8 cellular contexts compared by ENCODE assay signal in the genomic region with DNA sequence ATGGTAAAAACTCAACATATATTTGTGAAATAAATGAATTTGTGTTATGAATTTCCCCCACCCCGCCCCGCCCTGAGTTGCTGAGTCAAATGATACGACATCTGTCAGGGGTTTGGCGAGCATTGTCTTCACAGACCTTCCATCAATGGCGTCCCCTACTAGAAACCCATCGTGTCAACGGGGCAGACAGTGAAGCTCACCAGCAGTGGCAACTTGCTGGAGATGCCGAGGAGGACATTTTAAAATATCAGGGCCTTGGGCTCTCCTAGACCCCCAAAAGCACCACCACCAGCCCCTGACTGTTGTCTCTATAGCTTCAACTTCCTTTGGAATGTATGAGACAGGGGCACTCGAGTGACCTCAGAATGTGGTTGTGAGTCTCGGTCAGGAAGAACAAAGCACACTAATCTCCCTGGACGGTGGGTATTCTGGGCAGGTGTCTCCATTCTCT. TPM values are rescaled to one million over a fixed set of nuclear protein-coding genes. Genes with fewer than 3 reads are reported as not detected.
DNase-seq lines count a peak whose midpoint lies in the region; ATAC-seq and TF ChIP-seq lines count a peak whose summit lies in the region.

No MANE protein-coding gene starts in this region.

- H3K4me3 ChIP-seq in mucosa of descending colon: peak overlapping the region; percentile 60

- no peaks in the 10 kb centered on the region for H3K27me3 Mint-ChIP-seq in type B pancreatic cell

- H3K9me3 Mint-ChIP-seq in type B pancreatic cell: no peaks in the 10 kb centered on the region

- no peaks in the 10 kb centered on the region for H3K9me3 ChIP-seq in mucosa of descending colon

- POLR2A ChIA-PET in RWPE1 (lab: Yijun Ruan, JAX; ENCODE audit: low non-redundant PET): interaction anchor here (0.7 to 1.2 kb wide), 2 partner anchors 35 to 1437 kb away, joined by 3 read pairs; no protein-coding TSS in a partner anchor

- no peak for ATAC-seq in mucosa of descending colon

- H3K27ac ChIP-seq in RWPE1 (peak overlapping the region; percentile 82), cingulate gyrus (ENCODE audit: low read depth, low read length) (peak overlapping the region; percentile 92)

- CTCF ChIA-PET in RWPE1 (lab: Yijun Ruan, JAX): no interaction called here

- peaks cover 19% of the 10 kb centered on the region for H3K4me1 ChIP-seq in mucosa of descending colon (ENCODE audit: low read depth)

- peak overlapping the region; percentile 100 for H3K4me3 Mint-ChIP-seq in type B pancreatic cell

- peaks cover 20% of the 10 kb centered on the region for H3K36me3 Mint-ChIP-seq in type B pancreatic cell

- no peaks in the 10 kb centered on the region for H3K36me3 ChIP-seq in mucosa of descending colon (ENCODE audit: low read depth)

- peak; percentile 66 for DNase-seq in DMS53 (lab: John Stamatoyannopoulos, UW)
- DNase-seq in DMS53 treated with DMSO at 0.1 percent for 48 hours (lab: John Stamatoyannopoulos, UW; ENCODE audit: unreplicated experiment): no peak
- no peak for DNase-seq in RWPE1 (ENCODE audit: low spot score)
- DNase-seq in mucosa of descending colon: no peak
- no peak for DNase-seq in type B pancreatic cell (ENCODE audit: extremely low spot score, unreplicated experiment)
- no peak for DNase-seq in dedifferentiated amniotic fluid mesenchymal stem cell (ENCODE audit: extremely low spot score)
- no peak for DNase-seq in hippocampal formation (lab: John Stamatoyannopoulos, UW)

- intact Hi-C loops in mucosa of descending colon (cut with DNase I, micrococcal nuclease): no loop called here

- TF ChIP-seq CTCF in RWPE1 (conservative IDR thresholded peaks at IDR 0.05; ENCODE audit: low read depth) (no peak), mucosa of descending colon (IDR thresholded peaks at IDR 0.05) (no peak), type B pancreatic cell (conservative IDR thresholded peaks at IDR 0.05) (peak; percentile 9)

- H3K4me1 Mint-ChIP-seq in type B pancreatic cell (ENCODE audit: unreplicated experiment): peaks cover 10% of the 10 kb centered on the region

- peak overlapping the region; percentile 98 for H3K27ac Mint-ChIP-seq in type B pancreatic cell

RNA-seq across cellular contexts. Expression of a gene that starts 0.8 kb away (rescaled TPM):
- total RNA-seq in mucosa of descending colon: 100 to 1,000 TPM in 1 of 3 donors, 10 to 100 TPM in 2; 46.7 to 103 (median 55.0) TPM
- total RNA-seq in type B pancreatic cell (ENCODE audit: low replicate concordance): 111 TPM in 2 replicates

RNA-seq across cellular contexts. Expression of a gene that starts 14.2 kb away (rescaled TPM):
- total RNA-seq in mucosa of descending colon: 10 to 100 TPM; 12.8 to 16.6 (median 14.8) TPM
- 21.9 and 23.3 TPM in 2 replicates for total RNA-seq in type B pancreatic cell (ENCODE audit: low replicate concordance)

RNA-seq across cellular contexts. Expression of a gene that starts 18.8 kb away (rescaled TPM):
- total RNA-seq in mucosa of descending colon: 10 to 100 TPM; 39.8 to 62.2 (median 54.0) TPM
- 41.1 and 53.1 TPM in 2 replicates for total RNA-seq in type B pancreatic cell (ENCODE audit: low replicate concordance)

RNA-seq across cellular contexts. Expression of a gene that starts 25.8 kb away (rescaled TPM):
- total RNA-seq in mucosa of descending colon (10 to 100 TPM; 38.7 to 44.3 (median 41.7) TPM), type B pancreatic cell (ENCODE audit: low replicate concordance) (42.4 and 51.7 TPM in 2 replicates)

RNA-seq across cellular contexts. Expression of a gene that starts 26.6 kb away (rescaled TPM):
- not detected for total RNA-seq in mucosa of descending colon
- not detected in 2 replicates for total RNA-seq in type B pancreatic cell (ENCODE audit: low replicate concordance)
